ENCODE assay signal across 8 cellular contexts in genomic region chr3:43894176-43895049, GRCh38.
DNase-seq lines count a peak whose midpoint lies in the region; ATAC-seq and TF ChIP-seq lines count a peak whose summit lies in the region.

No MANE protein-coding gene starts in this region.

- H3K4me1 ChIP-seq in SK-N-SH (ENCODE audit: control insufficient read depth in 1 of 2, insufficient read depth in 2 of 2, low read depth in 1 of 2, low read length in 1 of 2), result no peaks in the 10 kb centered on the region; a peak in 1 of 4 replicates

- H3K27me3 Mint-ChIP-seq in T-helper 17 cell, result peaks cover 81% of the 10 kb centered on the region

- no peak overlapping the region for H3K27ac Mint-ChIP-seq in T-helper 17 cell

- peak; percentile 42 for ATAC-seq in T-helper 17 cell

- TF ChIP-seq CTCF in HFF-Myc (IDR thresholded peaks at IDR 0.05; ENCODE audit: low read depth, low read length, missing control alignments) (no peak), lower leg skin (IDR thresholded peaks at IDR 0.05) (no peak), SK-N-SH (IDR thresholded peaks at IDR 0.05) (no peak)

- TF ChIP-seq POLR2A in lower leg skin (IDR thresholded peaks at IDR 0.05), result no peak

- POLR2A ChIA-PET in SK-N-SH (lab: Yijun Ruan, JAX), result no interaction called here

- peaks cover 2% of the 10 kb centered on the region for H3K36me3 Mint-ChIP-seq in T-helper 17 cell (ENCODE audit: low read depth)

- H3K9me2 ChIP-seq in SK-N-SH, result no peaks in the 10 kb centered on the region

- no peak overlapping the region for H2AFZ ChIP-seq in SK-N-SH (ENCODE audit: low read depth)

- H3K27me3 ChIP-seq in SK-N-SH (ENCODE audit: insufficient read depth), result no peaks in the 10 kb centered on the region

- H4K20me1 ChIP-seq in SK-N-SH (ENCODE audit: insufficient read depth), result no peaks in the 10 kb centered on the region

- CTCF ChIA-PET in SK-N-SH (lab: Yijun Ruan, JAX), result interaction anchor here (1.8 kb wide), 1 partner anchor 10 kb away, joined by 5 read pairs; no protein-coding TSS in a partner anchor

- H3K4me2 ChIP-seq in SK-N-SH, result no peak overlapping the region

- DNase-seq in COLO668 (lab: John Stamatoyannopoulos, UW; ENCODE audit: unreplicated experiment) (peak; percentile 93), HFF-Myc (ENCODE audit: extremely low read depth, low read depth) (no peak), T-helper 17 cell (no peak), ecto neural progenitor cell (ENCODE audit: low spot score) (peak; percentile 86), lower leg skin (ENCODE audit: low spot score in 2 of 2) (no peak), H4 (ENCODE audit: low spot score) (no peak), SK-N-SH (no peak)
- DNase-seq in stimulated activated CD4-positive, alpha-beta T cell treated with anti-CD3 and anti-CD28 coated beads, Interleukin-1b, Interleukin-23, amount 100 ng/mL, for 48 hours, result peak; percentile 45

- no peak for TF ChIP-seq RAD21 in SK-N-SH (IDR thresholded peaks at IDR 0.05; ENCODE audit: low read length)

- 15% methylated on average over 63 of the region's 63 CpGs for WGBS in lower leg skin, 2 donors
- WGBS in SK-N-SH (ENCODE audit: low lambda C conversion rate), result 91% methylated on average over 52 of the region's 63 CpGs

- no peaks in the 10 kb centered on the region for H3K36me3 ChIP-seq in SK-N-SH (replicated peaks in 1 of 2; ENCODE audit: control insufficient read depth in 1 of 2, insufficient read depth in 2 of 2, low read length in 1 of 2)

- H3K4me1 Mint-ChIP-seq in T-helper 17 cell, result peaks cover 9% of the 10 kb centered on the region

- H3K9ac ChIP-seq in SK-N-SH, result no peak overlapping the region

- H3K9me3 ChIP-seq in T-helper 17 cell (ENCODE audit: control insufficient read depth, low read length, poor library complexity, severe bottlenecking), result no peaks in the 10 kb centered on the region
- no peaks in the 10 kb centered on the region for H3K9me3 ChIP-seq in SK-N-SH

- peak overlapping the region; percentile 39 for H3K4me3 ChIP-seq in HFF-Myc (replicated peaks; ENCODE audit: low read depth, low read length)
- H3K4me3 ChIP-seq in lower leg skin (ENCODE audit: low read depth, poor library complexity, severe bottlenecking), result peak overlapping the region; percentile 23
- no peak overlapping the region for H3K4me3 ChIP-seq in SK-N-SH (ENCODE audit: low read depth in 2 of 2, low read length in 1 of 2)

- H3K4me3 Mint-ChIP-seq in T-helper 17 cell, result peak overlapping the region; percentile 83

- H3F3A ChIP-seq in SK-N-SH (replicated peaks; ENCODE audit: insufficient read depth), result no peaks in the 10 kb centered on the region

- no peaks in the 10 kb centered on the region for H3K79me2 ChIP-seq in SK-N-SH (ENCODE audit: insufficient read depth)

- TF ChIP-seq EP300 in SK-N-SH (IDR thresholded peaks at IDR 0.05; ENCODE audit: borderline replicate concordance in 1 of 2, low read depth in 1 of 2, low read length in 1 of 2), result no peak

- intact Hi-C loops in lower leg skin (cut with DNase I; ENCODE audit: low total_unique reads), result no loop called here

- no peak overlapping the region for H3K27ac ChIP-seq in SK-N-SH (ENCODE audit: low read depth in 2 of 2, low read length in 1 of 2)

TF ChIP-seq in SK-N-SH, 30 proteins besides CTCF, POLR2A, EP300 and RAD21:
- TF ChIP-seq SIN3A (IDR thresholded peaks at IDR 0.05; ENCODE audit: borderline replicate concordance, low read depth, low read length) (no peak), SMC3 (IDR thresholded peaks at IDR 0.05; ENCODE audit: low read depth, low read length) (no peak), JUND (IDR thresholded peaks at IDR 0.05) (no peak), MXI1 (IDR thresholded peaks at IDR 0.05; ENCODE audit: low read depth, low read length) (no peak), USF2 (IDR thresholded peaks at IDR 0.05; ENCODE audit: borderline replicate concordance, low read depth, low read length) (no peak), NRF1 (IDR thresholded peaks at IDR 0.05; ENCODE audit: low read depth, low read length) (no peak), GABPA (IDR thresholded peaks at IDR 0.05; ENCODE audit: low read depth) (no peak), RCOR1 (IDR thresholded peaks at IDR 0.05; ENCODE audit: low read length) (no peak), NFIC (IDR thresholded peaks at IDR 0.05; ENCODE audit: borderline replicate concordance) (no peak), YY1 (IDR thresholded peaks at IDR 0.05; ENCODE audit: low read depth) (no peak), TAF1 (IDR thresholded peaks at IDR 0.05; ENCODE audit: borderline replicate concordance, low read depth, low read length) (no peak), MAX (IDR thresholded peaks at IDR 0.05; ENCODE audit: low read depth) (no peak), FOXJ3 (CRISPR knock-in tag; IDR thresholded peaks at IDR 0.05) (no peak)
- TF ChIP-seq, protein P1, sequence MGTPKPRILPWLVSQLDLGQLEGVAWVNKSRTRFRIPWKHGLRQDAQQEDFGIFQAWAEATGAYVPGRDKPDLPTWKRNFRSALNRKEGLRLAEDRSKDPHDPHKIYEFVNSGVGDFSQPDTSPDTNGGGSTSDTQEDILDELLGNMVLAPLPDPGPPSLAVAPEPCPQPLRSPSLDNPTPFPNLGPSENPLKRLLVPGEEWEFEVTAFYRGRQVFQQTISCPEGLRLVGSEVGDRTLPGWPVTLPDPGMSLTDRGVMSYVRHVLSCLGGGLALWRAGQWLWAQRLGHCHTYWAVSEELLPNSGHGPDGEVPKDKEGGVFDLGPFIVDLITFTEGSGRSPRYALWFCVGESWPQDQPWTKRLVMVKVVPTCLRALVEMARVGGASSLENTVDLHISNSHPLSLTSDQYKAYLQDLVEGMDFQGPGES (IDR thresholded peaks at IDR 0.05; ENCODE audit: low read depth, low read length), result no peak

Comparison
In these comparisons a context has a peak if more than half of its experiments do, and no peak if none do; other contexts are left out.
1. DNase-seq: peak in COLO668 (single experiment), ecto neural progenitor cell (single experiment) and stimulated activated CD4-positive, alpha-beta T cell treated with anti-CD3 and anti-CD28 coated beads, Interleukin-1b, Interleukin-23, amount 100 ng/mL, for 48 hours (single experiment); none in HFF-Myc (single experiment), T-helper 17 cell (0 of 3), lower leg skin (0 of 2), H4 (single experiment) and SK-N-SH (single experiment).
2. H3K4me3 ChIP-seq: peak in HFF-Myc (single experiment) and lower leg skin (single experiment); none in SK-N-SH (0 of 2).